In genomic region chr3:126152931-126153694, GRCh38 we compare ENCODE assay signal across 14 cellular contexts. TPM values are rescaled to one million over a fixed set of nuclear protein-coding genes. Genes with fewer than 3 reads are reported as not detected.
"Had no signal": no experiment of that assay in that cellular context is flagged by ENCODE, and none has a peak within 500 bp of the region (broad histone marks: within the 10 kb centered on the region; RNA-seq: fewer than 3 reads in every experiment).

No MANE protein-coding gene starts in this region.

- H3K9me3 ChIP-seq: gastrocnemius medialis, tibial nerve had no signal

- ATAC-seq: gastrocnemius medialis; stimulated activated effector memory CD8-positive, alpha-beta T cell treated with anti-CD3 and anti-CD28 coated beads, Interleukin-12 subunit alpha, Interleukin-12 subunit beta, amount 100 ng/mL, for 72 hours had no signal

- H3K36me3 ChIP-seq: neural progenitor cell, tibial nerve had no signal

- H3K27me3 ChIP-seq: gastrocnemius medialis, neural progenitor cell, tibial nerve had no signal

- H3K79me2 ChIP-seq: parathyroid adenoma had no signal

- H3K4me3 ChIP-seq: coronary artery, gastrocnemius medialis, neural progenitor cell, smooth muscle cell, tibial nerve had no signal

- H3K27ac ChIP-seq: coronary artery, gastrocnemius medialis, neural progenitor cell, parathyroid adenoma, tibial nerve had no signal

- H2AFZ ChIP-seq: neural progenitor cell, parathyroid adenoma had no signal

- H3K4me1 ChIP-seq: neural progenitor cell, parathyroid adenoma, tibial nerve had no signal

- DNase-seq: activated CD4-positive, alpha-beta T cell treated with anti-CD3 and anti-CD28 coated beads, Interleukin-2, amount 50 U/mL, for 48 hours; activated naive CD4-positive, alpha-beta T cell treated with Interleukin-2 at 50 U/mL for 16 hours; caudate nucleus; effector CD8-positive, alpha-beta T cell; gastrocnemius medialis; kidney glomerular epithelial cell had no signal

- H3K4me2 ChIP-seq: neural progenitor cell, smooth muscle cell had no signal

RNA-seq across cellular contexts. Expression of gene ALDH1L1, which starts 27.3 kb away (rescaled TPM):
- total RNA-seq: fibroblast of lung; smooth muscle cell; T-helper 2 cell treated with Interferon-gamma antibody and Interleukin-4, amounts not matched to agents 100 ng/mL and 5 ng/mL, for 36 hours had no signal
- polyA plus RNA-seq: fibroblast of lung had no signal
